8 cellular contexts compared by ENCODE assay signal in genomic region chr19:45508931-45509691, GRCh38. TPM values are rescaled to one million over a fixed set of nuclear protein-coding genes. Genes with fewer than 3 reads are reported as not detected.
A peak's percentile ranks its signal among the peaks of the same experiment; 100 is the strongest.
DNase-seq lines count a peak whose midpoint lies in the region; ATAC-seq, FAIRE-seq and TF ChIP-seq lines count a peak whose summit lies in the region.

No MANE protein-coding gene starts in this region.

- peaks cover 29 to 47% of the 10 kb centered on the region in 2 donors for H3K36me3 Mint-ChIP-seq in CD14-positive monocyte
- no peaks in the 10 kb centered on the region for H3K36me3 Mint-ChIP-seq in brain

- H3K4me1 Mint-ChIP-seq in CD14-positive monocyte (peaks cover 68% of the 10 kb centered on the region), brain (peaks cover 16% of the 10 kb centered on the region)

- 2 to 5% (median 2%) methylated on average over 17 to 26 of the region's 26 CpGs for WGBS in small intestine, 3 donors

- no peaks in the 10 kb centered on the region for H3K9me3 Mint-ChIP-seq in CD14-positive monocyte
- H3K9me3 Mint-ChIP-seq in brain, result no peaks in the 10 kb centered on the region

- no TSS peak for BruUV-seq in OCI-LY7 (replicated peaks; lab: Mats Ljungman, UMichigan)

- POLR2A ChIA-PET in OCI-LY7 (lab: Charles Lee), result interaction anchor here (0.6 kb wide), 1 partner anchor 27 kb away, joined by 3 read pairs; no protein-coding TSS in a partner anchor

- H3K27ac ChIP-seq in OCI-LY7 (ENCODE audit: low read depth, low read length, poor library complexity, severe bottlenecking) (peak overlapping the region; percentile 85), small intestine (ENCODE audit: low read depth in 1 of 2, low read length in 1 of 2) (peak overlapping the region; percentile 85 to 94)

- peak overlapping the region; percentile 85 to 97 (median 94) for H3K27ac Mint-ChIP-seq in CD14-positive monocyte
- peak overlapping the region; percentile 58 to 93 (median 88) for H3K27ac Mint-ChIP-seq in brain

- H3K4me3 Mint-ChIP-seq in CD14-positive monocyte (peak overlapping the region; percentile 98 to 99), brain (peak overlapping the region; percentile 85 to 97 (median 88))

- peak overlapping the region; percentile 99 for H3K4me2 ChIP-seq in OCI-LY7 (ENCODE audit: low read length)

- DNase-seq in CD14-positive monocyte (ENCODE audit: low spot score), result peak; percentile 73
- DNase-seq in OCI-LY7 (ENCODE audit: low spot score), result peak; percentile 75
- DNase-seq in iPS-NIHi7 (ENCODE audit: extremely low spot score), result peak; percentile 85
- DNase-seq in small intestine, result peak; percentile 60
- no peak for DNase-seq in midbrain (lab: John Stamatoyannopoulos, UW)

- FAIRE-seq in small intestine (lab: Jason Lieb, UNC), result no peak

- peaks cover 31% of the 10 kb centered on the region for H3K4me1 ChIP-seq in OCI-LY7 (ENCODE audit: insufficient read depth, low read length, poor library complexity, severe bottlenecking)
- H3K4me1 ChIP-seq in small intestine (ENCODE audit: control insufficient read depth in 2 of 2, insufficient read depth in 1 of 2, low read depth in 1 of 2, low read length in 1 of 2), result peaks cover 0 to 4% of the 10 kb centered on the region in 2 donors

- H3K9me3 ChIP-seq in OCI-LY7 (ENCODE audit: low read length), result no peaks in the 10 kb centered on the region
- H3K9me3 ChIP-seq in small intestine (ENCODE audit: control insufficient read depth, low read depth), result no peaks in the 10 kb centered on the region

- peak; percentile 26 for ATAC-seq in GM21447 (IDR thresholded peaks at IDR 0.05; ENCODE audit: unreplicated experiment)
- no peak for ATAC-seq in GM21717 (IDR thresholded peaks at IDR 0.05; ENCODE audit: unreplicated experiment)

- CTCF ChIA-PET in OCI-LY7 (lab: Charles Lee; ENCODE audit: unreplicated experiment), result interaction anchor here (0.5 kb wide), 1 partner anchor 791 kb away, joined by 4 read pairs; no protein-coding TSS in a partner anchor

- no peak overlapping the region for H2AFZ ChIP-seq in OCI-LY7 (ENCODE audit: low read length)

- peaks cover 18% of the 10 kb centered on the region for H3K79me2 ChIP-seq in OCI-LY7 (ENCODE audit: insufficient read depth, low read depth, low read length)

- H3K36me3 ChIP-seq in OCI-LY7 (ENCODE audit: insufficient read depth, low read length) (no peaks in the 10 kb centered on the region), small intestine (ENCODE audit: control insufficient read depth in 2 of 2, insufficient read depth in 2 of 2, low read length in 2 of 2) (no peaks in the 10 kb centered on the region)

- no peaks in the 10 kb centered on the region for H3K27me3 ChIP-seq in small intestine (ENCODE audit: control insufficient read depth in 2 of 2, insufficient read depth in 2 of 2, low read length in 2 of 2)

- H3K4me3 ChIP-seq in OCI-LY7 (ENCODE audit: low read depth, low read length, poor library complexity, severe bottlenecking) (peak overlapping the region; percentile 92), small intestine (ENCODE audit: low read depth in 1 of 2, low read length in 2 of 2) (peak overlapping the region; percentile 88 to 100)

- H3K9me2 ChIP-seq in OCI-LY7 (ENCODE audit: insufficient read depth, low read length), result no peaks in the 10 kb centered on the region

- H4K20me1 ChIP-seq in OCI-LY7 (ENCODE audit: insufficient read depth, low read length), result peaks cover 5% of the 10 kb centered on the region; the same call in 1 of the 2 replicates

- intact Hi-C loops in CD14-positive monocyte (cut with micrococcal nuclease), result loop anchor here in 1 of 2 donors (5.0 kb wide), 1 partner anchor 73 kb away; the partner anchor contains the start of gene OPA3
- intact Hi-C loops in OCI-LY7 (cut with micrococcal nuclease; ENCODE audit: unreplicated experiment), result loop anchor here (5.0 kb wide), 2 partner anchors 48 to 133 kb away; no protein-coding TSS in a partner anchor

- H3K27me3 Mint-ChIP-seq in CD14-positive monocyte (ENCODE audit: low read depth in 3 of 3), result no peaks in the 10 kb centered on the region
- peaks cover 15% of the 10 kb centered on the region for H3K27me3 Mint-ChIP-seq in brain

- no peak for TF ChIP-seq CTCF in CD14-positive monocyte (IDR thresholded peaks at IDR 0.05)
- peak; percentile 33; the same call in 1 of the 2 replicates for TF ChIP-seq CTCF in OCI-LY7 (conservative IDR thresholded peaks at IDR 0.05; ENCODE audit: low read length)
- peak in 1 of 2 experiments; percentile 14 for TF ChIP-seq CTCF in brain (conservative IDR thresholded peaks at IDR 0.05)

RNA-seq across cellular contexts. Expression of gene VASP, which starts 1.8 kb away (rescaled TPM):
- polyA plus RNA-seq in CD14-positive monocyte (100 to 1,000 TPM; 132 to 144 TPM), brain (ENCODE audit: insufficient read depth, low read depth, low replicate concordance) (34.2 TPM), small intestine (100 to 1,000 TPM in 2 of 3 donors, 10 to 100 TPM in 1; 93.2 to 132 (median 128) TPM)
- total RNA-seq in OCI-LY7 (2014; rRNA removed; shearing (Covaris generic)), result 37.4 and 62.8 TPM in 2 replicates
- total RNA-seq in OCI-LY7 (2022), result 39.6 and 51.6 TPM in 2 replicates

RNA-seq across cellular contexts. Expression of gene PPM1N, which starts 10.9 kb away (rescaled TPM):
- polyA plus RNA-seq in CD14-positive monocyte (1 to 10 TPM; 1.3 to 2.7 TPM), brain (ENCODE audit: insufficient read depth, low read depth, low replicate concordance) (1.8 TPM), small intestine (1 to 10 TPM; 1.3 to 1.9 (median 1.8) TPM)
- total RNA-seq in OCI-LY7 (2014; rRNA removed; shearing (Covaris generic)), result 1.4 and 1.6 TPM in 2 replicates
- 2.8 and 2.9 TPM in 2 replicates for total RNA-seq in OCI-LY7 (2022)

RNA-seq across cellular contexts. Expression of gene RTN2, which starts 12.3 kb away (rescaled TPM):
- polyA plus RNA-seq in CD14-positive monocyte, result 1 to 10 TPM; 1.5 to 2.7 TPM
- total RNA-seq in OCI-LY7 (2014; rRNA removed; shearing (Covaris generic)), result 1.5 and 8.6 TPM in 2 replicates
- 7.6 and 9.1 TPM in 2 replicates for total RNA-seq in OCI-LY7 (2022)
- 64.4 TPM for polyA plus RNA-seq in brain (ENCODE audit: insufficient read depth, low read depth, low replicate concordance)
- 1 to 10 TPM; 1.6 to 9.1 (median 1.9) TPM for polyA plus RNA-seq in small intestine

RNA-seq across cellular contexts. Expression of gene FOSB, which starts 41.3 kb away (rescaled TPM):
- polyA plus RNA-seq in CD14-positive monocyte (10 to 100 TPM; 27.3 to 28.2 TPM), brain (ENCODE audit: insufficient read depth, low read depth, low replicate concordance) (0.92 TPM), small intestine (10 to 100 TPM in 1 of 3 donors, 1 to 10 TPM in 1, under 1 TPM in 1; 0.89 to 19.0 (median 2.2) TPM)
- total RNA-seq in OCI-LY7 (2014; rRNA removed; shearing (Covaris generic)), result 1.2 and 2.3 TPM in 2 replicates
- 2.1 and 2.4 TPM in 2 replicates for total RNA-seq in OCI-LY7 (2022)
